14 cellular contexts compared by ENCODE assay signal in genomic region chr1:111474106-111474505, GRCh38. TPM values are rescaled to one million over a fixed set of nuclear protein-coding genes. Genes with fewer than 3 reads are reported as not detected.
DNase-seq lines count a peak whose midpoint lies in the region; ATAC-seq and TF ChIP-seq lines count a peak whose summit lies in the region.
"Had no signal": no experiment of that assay in that cellular context is flagged by ENCODE, and none has a peak within 500 bp of the region (broad histone marks: within the 10 kb centered on the region; RNA-seq: fewer than 3 reads in every experiment).

No MANE protein-coding gene starts in this region.

- H3K27ac Mint-ChIP-seq in activated CD4-positive, alpha-beta T cell treated with anti-CD3 and anti-CD28 coated beads for 36 hours = peak overlapping the region; percentile 92
- H3K27ac Mint-ChIP-seq in activated naive CD8-positive, alpha-beta T cell treated with anti-CD3 and anti-CD28 coated beads, Interleukin-2, amount 50 U/mL, for 24 hours = peak overlapping the region; percentile 88

- no peaks in the 10 kb centered on the region for H3K27me3 ChIP-seq in layer of hippocampus (ENCODE audit: control insufficient read depth, insufficient read depth, low read length)
- H3K27me3 ChIP-seq in stomach = no peaks in the 10 kb centered on the region
- H3K27me3 ChIP-seq: SJSA1 had no signal

- peaks cover 20% of the 10 kb centered on the region for H3K36me3 Mint-ChIP-seq in activated CD4-positive, alpha-beta T cell treated with anti-CD3 and anti-CD28 coated beads for 36 hours (ENCODE audit: low read depth)
- H3K36me3 Mint-ChIP-seq in activated naive CD8-positive, alpha-beta T cell treated with anti-CD3 and anti-CD28 coated beads, Interleukin-2, amount 50 U/mL, for 24 hours (ENCODE audit: low read depth) = peaks cover 14% of the 10 kb centered on the region

- POLR2A ChIA-PET in activated CD4-positive, alpha-beta T cell treated with anti-CD3 and anti-CD28 coated beads for 36 hours (lab: Charles Lee) = interaction anchor here (0.7 kb wide), 1 partner anchor 21 kb away, joined by 3 read pairs; no protein-coding TSS in a partner anchor

- ATAC-seq in activated CD4-positive, alpha-beta T cell treated with anti-CD3 and anti-CD28 coated beads for 36 hours = no peak
- no peak for ATAC-seq in activated naive CD8-positive, alpha-beta T cell treated with anti-CD3 and anti-CD28 coated beads, Interleukin-2, amount 50 U/mL, for 24 hours
- no peak for ATAC-seq in HG02840 (IDR thresholded peaks at IDR 0.05; ENCODE audit: low FRiP score, unreplicated experiment)

- peaks cover 55% of the 10 kb centered on the region for H3K4me1 Mint-ChIP-seq in activated CD4-positive, alpha-beta T cell treated with anti-CD3 and anti-CD28 coated beads for 36 hours
- H3K4me1 Mint-ChIP-seq in activated naive CD8-positive, alpha-beta T cell treated with anti-CD3 and anti-CD28 coated beads, Interleukin-2, amount 50 U/mL, for 24 hours = peaks cover 59% of the 10 kb centered on the region

- H3K9me3 Mint-ChIP-seq in activated CD4-positive, alpha-beta T cell treated with anti-CD3 and anti-CD28 coated beads for 36 hours (ENCODE audit: low read depth) = no peaks in the 10 kb centered on the region
- H3K9me3 Mint-ChIP-seq in activated naive CD8-positive, alpha-beta T cell treated with anti-CD3 and anti-CD28 coated beads, Interleukin-2, amount 50 U/mL, for 24 hours = peaks cover 3% of the 10 kb centered on the region

- no peak for DNase-seq in activated CD4-positive, alpha-beta T cell treated with anti-CD3 and anti-CD28 coated beads for 36 hours
- no peak for DNase-seq in activated CD4-positive, alpha-beta T cell treated with anti-CD3 and anti-CD28 coated beads, Interleukin-2, amount 50 U/mL, for 4 hours
- no peak for DNase-seq in activated naive CD8-positive, alpha-beta T cell treated with anti-CD3 and anti-CD28 coated beads, Interleukin-2, amount 50 U/mL, for 24 hours
- DNase-seq in stomach (no peak), anterior cingulate cortex (lab: John Stamatoyannopoulos, UW) (no peak), NCI-H1092 (lab: John Stamatoyannopoulos, UW) (no peak)
- DNase-seq: EL, erythroblast, NCI-H1048, NCI-H774 had no signal

- TF ChIP-seq EP300 in stomach (IDR thresholded peaks at IDR 0.05) = no peak

- H3K9me3 ChIP-seq in stomach = no peaks in the 10 kb centered on the region
- H3K9me3 ChIP-seq: prostate gland, SJSA1 had no signal

- CTCF ChIA-PET in activated CD4-positive, alpha-beta T cell treated with anti-CD3 and anti-CD28 coated beads for 36 hours (lab: Charles Lee) = interaction anchor here (0.7 to 9.6 kb wide), 4 partner anchors 24 to 253 kb away, joined by 3 to 71 read pairs (median 9); no protein-coding TSS in a partner anchor

- H3K27me3 Mint-ChIP-seq in activated CD4-positive, alpha-beta T cell treated with anti-CD3 and anti-CD28 coated beads for 36 hours = no peaks in the 10 kb centered on the region
- no peaks in the 10 kb centered on the region for H3K27me3 Mint-ChIP-seq in activated naive CD8-positive, alpha-beta T cell treated with anti-CD3 and anti-CD28 coated beads, Interleukin-2, amount 50 U/mL, for 24 hours

- TF ChIP-seq CTCF in stomach (IDR thresholded peaks at IDR 0.05) = no peak

- H3K4me3 ChIP-seq in stomach = peak overlapping the region; percentile 8 to 25 (median 13)
- H3K4me3 ChIP-seq: prostate gland, SJSA1 had no signal

- peak overlapping the region; percentile 72 for H3K4me3 Mint-ChIP-seq in activated CD4-positive, alpha-beta T cell treated with anti-CD3 and anti-CD28 coated beads for 36 hours
- peak overlapping the region; percentile 77 for H3K4me3 Mint-ChIP-seq in activated naive CD8-positive, alpha-beta T cell treated with anti-CD3 and anti-CD28 coated beads, Interleukin-2, amount 50 U/mL, for 24 hours

- H3K27ac ChIP-seq in layer of hippocampus (ENCODE audit: low read depth, low read length) (peak overlapping the region; percentile 42), stomach (peak overlapping the region in 4 of 5 donors; percentile 60 to 79 (median 66))
- H3K27ac ChIP-seq: prostate gland, SJSA1 had no signal

- 54 to 74% (median 70%) methylated on average over 5 of the region's 5 CpGs for WGBS in stomach, 5 donors

- intact Hi-C loops in activated CD4-positive, alpha-beta T cell treated with anti-CD3 and anti-CD28 coated beads for 36 hours (cut with DNase I, micrococcal nuclease) = loop anchor here in 1 of 2 experiments (5.0 kb wide), 1 partner anchor 283 kb away; the partner anchor contains the start of gene DDX20
- intact Hi-C loops in stomach (cut with DNase I; ENCODE audit: low total_unique reads) = no loop called here

- TF ChIP-seq POLR2A in stomach (IDR thresholded peaks at IDR 0.05) = no peak

- H3K36me3 ChIP-seq in stomach = peaks cover 0 to 66% (median 29%) of the 10 kb centered on the region in 4 donors
- H3K36me3 ChIP-seq: prostate gland, SJSA1 had no signal

- peaks cover 0 to 46% (median 5%) of the 10 kb centered on the region in 4 donors for H3K4me1 ChIP-seq in stomach
- H3K4me1 ChIP-seq: prostate gland, SJSA1 had no signal

RNA-seq across cellular contexts. Expression of gene C1orf162, which starts 0.3 kb away (rescaled TPM):
- 1 to 10 TPM; 4.7 to 7.6 TPM for total RNA-seq in activated CD4-positive, alpha-beta T cell treated with anti-CD3 and anti-CD28 coated beads for 36 hours
- 10 to 100 TPM in 2 of 5 donors, 1 to 10 TPM in 3; 2.2 to 19.0 (median 3.2) TPM for total RNA-seq in stomach
- polyA plus RNA-seq in stomach = 10 to 100 TPM; 12.3 to 18.3 (median 17.1) TPM
- total RNA-seq: SJSA1 had no signal

RNA-seq across cellular contexts. Expression of gene ATP5PB, which starts 24.8 kb away (rescaled TPM):
- total RNA-seq in activated CD4-positive, alpha-beta T cell treated with anti-CD3 and anti-CD28 coated beads for 36 hours = 100 to 1,000 TPM; 292 to 301 TPM
- 100 to 1,000 TPM in 3 of 5 donors, 10 to 100 TPM in 2; 21.6 to 362 (median 190) TPM for total RNA-seq in stomach
- 100 to 1,000 TPM; 207 to 373 (median 332) TPM for polyA plus RNA-seq in stomach

RNA-seq across cellular contexts. Expression of gene WDR77, which starts 25.1 kb away (rescaled TPM):
- 10 to 100 TPM; 42.5 to 53.6 TPM for total RNA-seq in activated CD4-positive, alpha-beta T cell treated with anti-CD3 and anti-CD28 coated beads for 36 hours
- total RNA-seq in stomach = 10 to 100 TPM in 4 of 5 donors, 1 to 10 TPM in 1; 5.8 to 31.2 (median 13.8) TPM
- 10 to 100 TPM; 18.5 to 25.3 (median 25.1) TPM for polyA plus RNA-seq in stomach

RNA-seq across cellular contexts. Expression of gene ADORA3, which starts 29.3 kb away (rescaled TPM):
- total RNA-seq in activated CD4-positive, alpha-beta T cell treated with anti-CD3 and anti-CD28 coated beads for 36 hours = under 1 TPM in 1 of 2 experiments, not detected in 1; 0.16 TPM
- total RNA-seq in stomach = 10 to 100 TPM in 1 of 5 donors, 1 to 10 TPM in 2, under 1 TPM in 2; 0.29 to 44.3 (median 3.7) TPM
- 1 to 10 TPM; 1.2 to 5.9 (median 4.7) TPM for polyA plus RNA-seq in stomach
- total RNA-seq: SJSA1 had no signal

RNA-seq across cellular contexts. Expression of gene TMIGD3, which starts 29.3 kb away (rescaled TPM):
- not detected for total RNA-seq in activated CD4-positive, alpha-beta T cell treated with anti-CD3 and anti-CD28 coated beads for 36 hours
- total RNA-seq in stomach = 1 to 10 TPM in 1 of 5 donors, not detected in 4; 7.6 TPM
- 1 to 10 TPM; 1.2 to 6.5 (median 2.7) TPM for polyA plus RNA-seq in stomach
- total RNA-seq: SJSA1 had no signal
